ENCODE assay signal across 20 cellular contexts in genomic region chr2:156562136-156562535, GRCh38.
DNase-seq lines count a peak whose midpoint lies in the region; ATAC-seq, FAIRE-seq and TF ChIP-seq lines count a peak whose summit lies in the region.
"Had no signal": no experiment of that assay in that cellular context is flagged by ENCODE, and none has a peak within 500 bp of the region (broad histone marks: within the 10 kb centered on the region; RNA-seq: fewer than 3 reads in every experiment).

No MANE protein-coding gene starts in this region.

- no peak overlapping the region for H3K9ac ChIP-seq in endothelial cell of umbilical vein (replicated peaks; ENCODE audit: extremely low read depth, insufficient read depth, low read length)

- no peak overlapping the region for H2AFZ ChIP-seq in endothelial cell of umbilical vein (ENCODE audit: low read depth, low read length)

- H4K20me1 ChIP-seq in endothelial cell of umbilical vein (replicated peaks; ENCODE audit: control insufficient read depth, extremely low read depth, insufficient read depth, low read length) = no peaks in the 10 kb centered on the region

- dilution Hi-C loops in endothelial cell of umbilical vein (cut with MboI; ENCODE audit: extremely low pct_ligation_motif_present, low sequenced_read_pairs) = no loop called here

- TF ChIP-seq POLR2A in endothelial cell of umbilical vein (IDR thresholded peaks at IDR 0.05; ENCODE audit: low read depth, low read length) (no peak), H54 (IDR thresholded peaks at IDR 0.05; ENCODE audit: low read depth, low read length) (no peak)

- intact Hi-C loops in endothelial cell of umbilical vein (cut with micrococcal nuclease) = no loop called here

- no peaks in the 10 kb centered on the region for H3K4me1 ChIP-seq in endothelial cell of umbilical vein (ENCODE audit: control insufficient read depth, extremely low read depth, insufficient read depth, low read length)
- H3K4me1 ChIP-seq: esophagus muscularis mucosa had no signal

- ATAC-seq in GM19452 (IDR thresholded peaks at IDR 0.05; ENCODE audit: unreplicated experiment) (no peak), SK-N-SH treated with all-trans-retinoic acid at 6 μM for 48 hours (no peak)
- ATAC-seq: natural killer cell had no signal

- no peak overlapping the region for H3K27ac ChIP-seq in endothelial cell of umbilical vein (ENCODE audit: insufficient read depth, low read depth, low read length)
- H3K27ac ChIP-seq: esophagus muscularis mucosa, skin epidermis had no signal

- no peaks in the 10 kb centered on the region for H3K27me3 ChIP-seq in endothelial cell of umbilical vein (ENCODE audit: control insufficient read depth in 2 of 2, insufficient read depth in 2 of 2, low read length in 2 of 2)
- H3K27me3 ChIP-seq: esophagus muscularis mucosa had no signal

- no peaks in the 10 kb centered on the region for H3K79me2 ChIP-seq in endothelial cell of umbilical vein (ENCODE audit: control insufficient read depth, insufficient read depth, low read length)

- no peaks in the 10 kb centered on the region for H3K9me3 ChIP-seq in endothelial cell of umbilical vein (replicated peaks; ENCODE audit: control insufficient read depth, insufficient read depth, low read length)
- H3K9me3 ChIP-seq: esophagus muscularis mucosa had no signal

- no peak for FAIRE-seq in endothelial cell of umbilical vein (lab: Jason Lieb, UNC)
- no peak for FAIRE-seq in H54 (lab: Jason Lieb, UNC)
- FAIRE-seq: bronchial epithelial cell had no signal

- BruUV-seq in endothelial cell of umbilical vein (replicated peaks; lab: Mats Ljungman, UMichigan) = no TSS peak

- TF ChIP-seq CTCF in endothelial cell of umbilical vein (IDR thresholded peaks at IDR 0.05; ENCODE audit: extremely low read depth in 1 of 2, insufficient read depth in 1 of 2, low read depth in 1 of 2, low read length in 2 of 2) = no peak

- CTCF ChIA-PET in endothelial cell of umbilical vein (lab: Charles Lee) = interaction anchor here (1.0 to 1.7 kb wide), 6 partner anchors 11 to 1185 kb away, joined by 3 to 4 read pairs (median 3); no protein-coding TSS in a partner anchor

- no peak overlapping the region for H3K4me3 ChIP-seq in endothelial cell of umbilical vein (replicated peaks in 1 of 3; ENCODE audit: insufficient read depth in 1 of 3, low read depth in 1 of 3, low read length in 3 of 3)
- H3K4me3 ChIP-seq: esophagus muscularis mucosa, skin epidermis had no signal

- no peaks in the 10 kb centered on the region for H3K36me3 ChIP-seq in endothelial cell of umbilical vein (ENCODE audit: control insufficient read depth in 2 of 2, extremely low read depth in 1 of 2, insufficient read depth in 2 of 2, low read length in 2 of 2)

- DNase-seq in DMS153 treated with DMSO at 0.1 percent for 48 hours (lab: John Stamatoyannopoulos, UW; ENCODE audit: unreplicated experiment) (peak; percentile 8), NCI-H146 treated with DMSO at 0.1 percent for 48 hours (lab: John Stamatoyannopoulos, UW; ENCODE audit: unreplicated experiment) (peak; percentile 76), NCI-H345 treated with DMSO at 0.1 percent for 48 hours (lab: John Stamatoyannopoulos, UW; ENCODE audit: unreplicated experiment) (peak; percentile 37), endothelial cell of umbilical vein (ENCODE audit: low read depth, low spot score) (peak; percentile 60), T1000 (lab: John Stamatoyannopoulos, UW) (no peak), H54 (ENCODE audit: insufficient read length, low spot score) (no peak)
- DNase-seq: activated CD4-positive, CD25-positive, alpha-beta regulatory T cell; activated CD8-positive, alpha-beta memory T cell treated with anti-CD3 and anti-CD28 coated beads for 24 hours; activated naive CD8-positive, alpha-beta T cell treated with anti-CD3 and anti-CD28 coated beads, Interleukin-2, amount 10 ng/mL, durations not matched to agents 7 days and 5 days; CD4-positive, alpha-beta T cell; KG1; natural killer cell; stimulated activated CD4-positive, alpha-beta T cell treated with anti-CD3 and anti-CD28 coated beads, Interleukin-4, amount 100 ng/mL, for 24 hours; substantia nigra; T-helper 1 cell had no signal

- POLR2A ChIA-PET in endothelial cell of umbilical vein (lab: Charles Lee) = no interaction called here

- H3K9me1 ChIP-seq in endothelial cell of umbilical vein (replicated peaks; ENCODE audit: control insufficient read depth, extremely low read depth, insufficient read depth, low read length) = no peaks in the 10 kb centered on the region

- no peak overlapping the region for H3K4me2 ChIP-seq in endothelial cell of umbilical vein (ENCODE audit: insufficient read depth, low read length)

TF ChIP-seq in endothelial cell of umbilical vein, 7 proteins besides CTCF, POLR2A, EP300 and RAD21:
- TF ChIP-seq GATA2 (IDR thresholded peaks at IDR 0.05; ENCODE audit: insufficient read depth, insufficient read length, low read depth, low read length) (no peak), JUN (IDR thresholded peaks at IDR 0.05; ENCODE audit: borderline replicate concordance, insufficient read depth, insufficient read length, low read depth) (no peak), EZH2 (IDR thresholded peaks at IDR 0.05; ENCODE audit: borderline replicate concordance, low read depth, low read length, severe bottlenecking) (no peak), MYC (IDR thresholded peaks at IDR 0.05; ENCODE audit: low read depth, low read length) (no peak), POLR2AphosphoS5 (IDR thresholded peaks at IDR 0.05; ENCODE audit: insufficient read depth, low read depth, low read length) (no peak), FOS (IDR thresholded peaks at IDR 0.05; ENCODE audit: borderline replicate concordance, insufficient read depth, low read length) (no peak)
- TF ChIP-seq, protein P1, sequence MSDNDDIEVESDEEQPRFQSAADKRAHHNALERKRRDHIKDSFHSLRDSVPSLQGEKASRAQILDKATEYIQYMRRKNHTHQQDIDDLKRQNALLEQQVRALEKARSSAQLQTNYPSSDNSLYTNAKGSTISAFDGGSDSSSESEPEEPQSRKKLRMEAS (IDR thresholded peaks at IDR 0.05; ENCODE audit: insufficient read depth, insufficient read length) = no peak
TF ChIP-seq in endothelial cell of umbilical vein: peak in this region for 0.

TF ChIP-seq in SK-N-SH treated with all-trans-retinoic acid at 6 μM for 48 hours, 23 proteins besides CTCF, POLR2A, EP300 and RAD21:
- TF ChIP-seq CREB5 (CRISPR knock-in tag; IDR thresholded peaks at IDR 0.05; ENCODE audit: low read depth) (no peak), ARNTL (CRISPR knock-in tag; IDR thresholded peaks at IDR 0.05; ENCODE audit: borderline replicate concordance, low read depth) (no peak), PPARA (CRISPR knock-in tag; IDR thresholded peaks at IDR 0.05; ENCODE audit: borderline replicate concordance) (no peak), OSR1 (CRISPR knock-in tag; IDR thresholded peaks at IDR 0.05) (no peak), ZC3H10 (CRISPR knock-in tag; IDR thresholded peaks at IDR 0.05) (no peak), ESRRG (CRISPR knock-in tag; IDR thresholded peaks at IDR 0.05) (no peak), TCF4 (CRISPR knock-in tag; IDR thresholded peaks at IDR 0.05; ENCODE audit: borderline replicate concordance) (no peak), CSDC2 (CRISPR knock-in tag; IDR thresholded peaks at IDR 0.05) (no peak), ZNF8 (CRISPR knock-in tag; IDR thresholded peaks at IDR 0.05) (no peak), ZNF565 (CRISPR knock-in tag; conservative IDR thresholded peaks at IDR 0.05; ENCODE audit: low read depth) (no peak), ZNF70 (CRISPR knock-in tag; IDR thresholded peaks at IDR 0.05) (no peak)
- TF ChIP-seq, protein P2, sequence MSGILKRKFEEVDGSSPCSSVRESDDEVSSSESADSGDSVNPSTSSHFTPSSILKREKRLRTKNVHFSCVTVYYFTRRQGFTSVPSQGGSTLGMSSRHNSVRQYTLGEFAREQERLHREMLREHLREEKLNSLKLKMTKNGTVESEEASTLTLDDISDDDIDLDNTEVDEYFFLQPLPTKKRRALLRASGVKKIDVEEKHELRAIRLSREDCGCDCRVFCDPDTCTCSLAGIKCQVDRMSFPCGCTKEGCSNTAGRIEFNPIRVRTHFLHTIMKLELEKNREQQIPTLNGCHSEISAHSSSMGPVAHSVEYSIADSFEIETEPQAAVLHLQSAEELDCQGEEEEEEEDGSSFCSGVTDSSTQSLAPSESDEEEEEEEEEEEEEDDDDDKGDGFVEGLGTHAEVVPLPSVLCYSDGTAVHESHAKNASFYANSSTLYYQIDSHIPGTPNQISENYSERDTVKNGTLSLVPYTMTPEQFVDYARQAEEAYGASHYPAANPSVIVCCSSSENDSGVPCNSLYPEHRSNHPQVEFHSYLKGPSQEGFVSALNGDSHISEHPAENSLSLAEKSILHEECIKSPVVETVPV (CRISPR knock-in tag; IDR thresholded peaks at IDR 0.05) = no peak
- TF ChIP-seq, protein P3, sequence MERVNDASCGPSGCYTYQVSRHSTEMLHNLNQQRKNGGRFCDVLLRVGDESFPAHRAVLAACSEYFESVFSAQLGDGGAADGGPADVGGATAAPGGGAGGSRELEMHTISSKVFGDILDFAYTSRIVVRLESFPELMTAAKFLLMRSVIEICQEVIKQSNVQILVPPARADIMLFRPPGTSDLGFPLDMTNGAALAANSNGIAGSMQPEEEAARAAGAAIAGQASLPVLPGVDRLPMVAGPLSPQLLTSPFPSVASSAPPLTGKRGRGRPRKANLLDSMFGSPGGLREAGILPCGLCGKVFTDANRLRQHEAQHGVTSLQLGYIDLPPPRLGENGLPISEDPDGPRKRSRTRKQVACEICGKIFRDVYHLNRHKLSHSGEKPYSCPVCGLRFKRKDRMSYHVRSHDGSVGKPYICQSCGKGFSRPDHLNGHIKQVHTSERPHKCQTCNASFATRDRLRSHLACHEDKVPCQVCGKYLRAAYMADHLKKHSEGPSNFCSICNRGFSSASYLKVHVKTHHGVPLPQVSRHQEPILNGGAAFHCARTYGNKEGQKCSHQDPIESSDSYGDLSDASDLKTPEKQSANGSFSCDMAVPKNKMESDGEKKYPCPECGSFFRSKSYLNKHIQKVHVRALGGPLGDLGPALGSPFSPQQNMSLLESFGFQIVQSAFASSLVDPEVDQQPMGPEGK (CRISPR knock-in tag; IDR thresholded peaks at IDR 0.05; ENCODE audit: borderline replicate concordance) = no peak

Comparison
In these comparisons a context has a peak if more than half of its experiments do, and no peak if none do; other contexts are left out.
1. DNase-seq: peak in DMS153 treated with DMSO at 0.1 percent for 48 hours (single experiment), NCI-H146 treated with DMSO at 0.1 percent for 48 hours (single experiment), NCI-H345 treated with DMSO at 0.1 percent for 48 hours (single experiment) and endothelial cell of umbilical vein (single experiment); none in T1000 (single experiment) and H54 (single experiment).